In genomic region chr6:73282876-73283275, GRCh38 we compare ENCODE assay signal across 22 cellular contexts. TPM values are rescaled to one million over a fixed set of nuclear protein-coding genes. Genes with fewer than 3 reads are reported as not detected.
"Had no signal": no experiment of that assay in that cellular context is flagged by ENCODE, and none has a peak within 500 bp of the region (broad histone marks: within the 10 kb centered on the region; RNA-seq: fewer than 3 reads in every experiment).

No MANE protein-coding gene starts in this region.

- H3K9me3 ChIP-seq: colonic mucosa, left ventricle myocardium inferior, right atrium auricular region, stomach had no signal

- H3K27me3 ChIP-seq: colonic mucosa, right atrium auricular region, stomach had no signal

- H3K27me3 Mint-ChIP-seq: activated B cell treated with CpG ODN at 0.5 μM for 24 hours; activated CD4-positive, alpha-beta memory T cell treated with anti-CD3 and anti-CD28 coated beads for 36 hours; brain; central memory CD8-positive, alpha-beta T cell had no signal

- FAIRE-seq: keratinocyte had no signal

- H3K27ac Mint-ChIP-seq: activated B cell treated with CpG ODN at 0.5 μM for 24 hours; activated CD4-positive, alpha-beta memory T cell treated with anti-CD3 and anti-CD28 coated beads for 36 hours; brain had no signal

- H3K9me3 Mint-ChIP-seq: activated B cell treated with CpG ODN at 0.5 μM for 24 hours; activated CD4-positive, alpha-beta memory T cell treated with anti-CD3 and anti-CD28 coated beads for 36 hours; brain; central memory CD8-positive, alpha-beta T cell had no signal

- H3K4me3 ChIP-seq: colonic mucosa, left ventricle myocardium inferior, right atrium auricular region, stomach had no signal

- H3K36me3 ChIP-seq: colonic mucosa, left ventricle myocardium inferior, right atrium auricular region, stomach had no signal

- DNase-seq: activated B cell treated with CpG ODN at 0.5 μM for 24 hours; activated CD4-positive, alpha-beta memory T cell treated with anti-CD3 and anti-CD28 coated beads for 36 hours; activated CD4-positive, alpha-beta T cell treated with anti-CD3 and anti-CD28 coated beads for 4 hours; activated naive CD4-positive, alpha-beta T cell; anterior cingulate cortex; colonic mucosa; effector CD4-positive, alpha-beta T cell; foreskin fibroblast; glutamatergic neuron; hypothalamus; left ventricle myocardium inferior; mammary epithelial cell; occipital lobe; stomach; T-helper 9 cell; trophoblast cell had no signal

- H3K4me3 Mint-ChIP-seq: activated B cell treated with CpG ODN at 0.5 μM for 24 hours; activated CD4-positive, alpha-beta memory T cell treated with anti-CD3 and anti-CD28 coated beads for 36 hours; brain; central memory CD8-positive, alpha-beta T cell had no signal

- H3K4me1 ChIP-seq: colonic mucosa, left ventricle myocardium inferior, right atrium auricular region, stomach had no signal

- H3K4me1 Mint-ChIP-seq: activated B cell treated with CpG ODN at 0.5 μM for 24 hours; brain; central memory CD8-positive, alpha-beta T cell had no signal

RNA-seq across cellular contexts. Expression of gene KHDC1L, which starts 57.6 kb away (rescaled TPM):
- total RNA-seq: activated B cell treated with CpG ODN at 0.5 μM for 24 hours; activated CD4-positive, alpha-beta memory T cell treated with anti-CD3 and anti-CD28 coated beads for 36 hours; colonic mucosa; left ventricle myocardium inferior; mammary epithelial cell; posterior vena cava; right atrium auricular region; skeletal muscle tissue; stomach had no signal
